16 cellular contexts compared by ENCODE assay signal in genomic region chr1:10614377-10615225, GRCh38.
"Had no signal": no experiment of that assay in that cellular context is flagged by ENCODE, and none has a peak within 500 bp of the region (broad histone marks: within the 10 kb centered on the region; RNA-seq: fewer than 3 reads in every experiment).

No MANE protein-coding gene starts in this region.

- H3K36me3 ChIP-seq: cardiac muscle cell, thyroid gland had no signal

- H3K9me3 ChIP-seq: esophagus muscularis mucosa, gastroesophageal sphincter, heart left ventricle, left lung, thyroid gland had no signal

- DNase-seq: activated CD4-positive, alpha-beta T cell treated with anti-CD3 and anti-CD28 coated beads, Interleukin-2, amount 50 U/mL, for 1 hour; activated naive CD8-positive, alpha-beta T cell treated with anti-CD3 and anti-CD28 coated beads for 36 hours; amniotic stem cell; left lung; nephron progenitor cell; occipital lobe; stimulated activated CD4-positive, alpha-beta T cell treated with anti-CD3 and anti-CD28 coated beads, Interleukin-4, amount 100 ng/mL, for 1 hour; T-cell; T1000; thyroid gland had no signal

- H3K4me1 ChIP-seq: gastroesophageal sphincter, left lung had no signal

- H3K4me3 Mint-ChIP-seq: activated naive CD8-positive, alpha-beta T cell treated with anti-CD3 and anti-CD28 coated beads for 36 hours; nephron progenitor cell; T-cell had no signal

- H3K27ac Mint-ChIP-seq: activated naive CD8-positive, alpha-beta T cell treated with anti-CD3 and anti-CD28 coated beads for 36 hours; nephron progenitor cell; progenitor cell of endocrine pancreas; T-cell had no signal

- H3K4me1 Mint-ChIP-seq: T-cell had no signal

- ATAC-seq: gastroesophageal sphincter, heart left ventricle, left lung, SK-N-SH treated with all-trans-retinoic acid at 6 μM for 48 hours, T-cell had no signal

- H3K27me3 ChIP-seq: cardiac muscle cell, esophagus muscularis mucosa, gastroesophageal sphincter, heart left ventricle, left lung, thyroid gland had no signal

- H3K4me3 ChIP-seq: cardiac muscle cell, esophagus muscularis mucosa, gastroesophageal sphincter, heart left ventricle, left lung, thyroid gland had no signal

- H3K27ac ChIP-seq: cardiac muscle cell, esophagus muscularis mucosa, gastroesophageal sphincter, heart left ventricle, left lung had no signal

- H3K36me3 Mint-ChIP-seq: activated naive CD8-positive, alpha-beta T cell treated with anti-CD3 and anti-CD28 coated beads for 36 hours had no signal

- H3K27me3 Mint-ChIP-seq: activated naive CD8-positive, alpha-beta T cell treated with anti-CD3 and anti-CD28 coated beads for 36 hours; progenitor cell of endocrine pancreas; T-cell had no signal

- H3K9me3 Mint-ChIP-seq: activated naive CD8-positive, alpha-beta T cell treated with anti-CD3 and anti-CD28 coated beads for 36 hours; nephron progenitor cell; T-cell had no signal
